In the genomic region with DNA sequence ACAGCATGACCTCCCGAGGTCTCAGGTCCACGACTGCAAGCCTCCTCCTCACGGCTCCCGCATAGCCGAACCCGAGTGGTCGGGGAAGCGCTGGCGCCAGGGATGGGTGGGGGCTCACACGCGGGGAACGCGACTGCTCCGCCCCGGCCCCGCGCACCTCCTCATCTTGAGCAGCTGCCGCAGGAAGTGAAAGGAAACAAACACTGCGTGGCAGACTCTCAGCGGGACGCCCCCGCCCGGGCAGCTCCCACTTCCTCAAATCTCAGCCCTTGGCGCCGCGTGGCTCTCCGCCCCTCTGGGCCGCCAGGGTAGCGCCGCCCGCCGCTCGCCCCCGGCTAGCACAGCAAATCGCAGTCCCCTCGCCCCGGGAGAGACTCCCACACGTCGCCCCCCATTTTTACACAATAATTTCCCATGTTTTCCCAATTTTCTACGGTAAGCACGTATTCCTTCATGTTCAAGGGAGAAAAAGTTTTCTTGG, we compare ENCODE assay signal across 8 cellular contexts. TPM values are rescaled to one million over a fixed set of nuclear protein-coding genes. Genes with fewer than 3 reads are reported as not detected.
DNase-seq lines count a peak whose midpoint lies in the region; ATAC-seq and TF ChIP-seq lines count a peak whose summit lies in the region.

A gene with protein sequence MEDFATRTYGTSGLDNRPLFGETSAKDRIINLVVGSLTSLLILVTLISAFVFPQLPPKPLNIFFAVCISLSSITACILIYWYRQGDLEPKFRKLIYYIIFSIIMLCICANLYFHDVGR (minus strand): TSS at position 188 of the 481 bp plus-strand sequence. CDS start 229 bp downstream, outside the sequence.

- dilution Hi-C loops in IMR-90 (cut with HindIII; ENCODE audit: low sequenced_read_pairs, unreplicated experiment), result no loop called here

- intact Hi-C loops in IMR-90 (cut with micrococcal nuclease), result loop anchor here (1.0 kb wide), 1 partner anchor 67 kb away; a partner anchor contains a TSS
- intact Hi-C loops in Right ventricle myocardium superior (cut with DNase I), result loop anchor here (5.0 kb wide), 1 partner anchor 67 kb away; a partner anchor contains a TSS
- intact Hi-C loops in posterior cingulate gyrus (cut with DNase I), result loop anchor here (5.0 to 10.0 kb wide), 2 partner anchors 67 to 125 kb away; a partner anchor contains a TSS

- no peaks in the 10 kb centered on the region for H3K9me3 ChIP-seq in IMR-90 (ENCODE audit: control insufficient read depth, insufficient read depth, low read length)
- H3K9me3 ChIP-seq in upper lobe of left lung, result no peaks in the 10 kb centered on the region

- no peaks in the 10 kb centered on the region for H3K9me3 Mint-ChIP-seq in activated naive CD8-positive, alpha-beta T cell treated with anti-CD3 and anti-CD28 coated beads for 36 hours

- H3K36me3 Mint-ChIP-seq in activated naive CD8-positive, alpha-beta T cell treated with anti-CD3 and anti-CD28 coated beads for 36 hours, result peaks cover 34% of the 10 kb centered on the region

- H3K27ac Mint-ChIP-seq in activated naive CD8-positive, alpha-beta T cell treated with anti-CD3 and anti-CD28 coated beads for 36 hours, result peak within 1 kb of the TSS; percentile 99

- BruUV-seq in IMR-90 (replicated peaks; lab: Mats Ljungman, UMichigan), result no TSS peak

- H3K56ac ChIP-seq in IMR-90 (ENCODE audit: extremely low read depth, insufficient read depth, low read length), result peak within 1 kb of the TSS; percentile 75

- H3K27me3 Mint-ChIP-seq in activated naive CD8-positive, alpha-beta T cell treated with anti-CD3 and anti-CD28 coated beads for 36 hours, result peaks cover 3% of the 10 kb centered on the region

- peak within 1 kb of the TSS; percentile 19 for H2AK5ac ChIP-seq in IMR-90 (ENCODE audit: low read depth, low read length)

- H3K9ac ChIP-seq in IMR-90 (ENCODE audit: low read depth, low read length), result peak within 1 kb of the TSS; percentile 77

- peaks cover 4 to 39% of the 10 kb centered on the region in 2 experiments; a peak in 3 of 4 replicates for H3K79me1 ChIP-seq in IMR-90 (ENCODE audit: low read depth in 1 of 2, low read length in 2 of 2)

- 0% methylated on average over 27 of the region's 41 CpGs; no CpG with 5 or more reads in 1 of the 2 experiments for WGBS in IMR-90 (ENCODE audit: extremely low coverage in 2 of 2, insufficient read length in 1 of 2), 2 experiments
- WGBS in upper lobe of left lung, 2 donors, result 0 to 1% methylated on average over 25 to 41 of the region's 41 CpGs

- H3K4me1 ChIP-seq in IMR-90 (ENCODE audit: control insufficient read depth, insufficient read depth, low read length) (peaks cover 6% of the 10 kb centered on the region), upper lobe of left lung (peaks cover 34 to 39% (median 37%) of the 10 kb centered on the region in 4 donors)

- H3K4me3 ChIP-seq in IMR-90 (ENCODE audit: insufficient read depth, low read depth, low read length) (peak within 1 kb of the TSS; percentile 94), upper lobe of left lung (peak within 1 kb of the TSS; percentile 59 to 98 (median 77))

- H4K91ac ChIP-seq in IMR-90 (ENCODE audit: insufficient read depth, low read depth, low read length), result peak within 1 kb of the TSS; percentile 59; the same call in 1 of the 2 replicates

- H4K8ac ChIP-seq in IMR-90 (ENCODE audit: low read depth in 2 of 2, low read length in 2 of 2), result peak within 1 kb of the TSS; percentile 69 to 80; a peak in 3 of 4 replicates

- peak within 1 kb of the TSS; percentile 93 for H3K14ac ChIP-seq in IMR-90 (replicated peaks; ENCODE audit: low read depth, low read length)

- in situ Hi-C loops in IMR-90 (cut with MboI; ENCODE audit: low sequenced_read_pairs), result no loop called here

- H3K36me3 ChIP-seq in IMR-90 (ENCODE audit: control insufficient read depth, insufficient read depth, low read length) (peaks cover 4% of the 10 kb centered on the region; the same call in 1 of the 2 replicates), upper lobe of left lung (no peaks in the 10 kb centered on the region)

- peak within 1 kb of the TSS; percentile 99 for H3K4me3 Mint-ChIP-seq in activated naive CD8-positive, alpha-beta T cell treated with anti-CD3 and anti-CD28 coated beads for 36 hours

- H3K18ac ChIP-seq in IMR-90 (ENCODE audit: low read depth, low read length), result peak within 1 kb of the TSS; percentile 62

- POLR2A ChIA-PET in IMR-90 (lab: Charles Lee; ENCODE audit: unreplicated experiment), result interaction anchor here (0.6 kb wide), 1 partner anchor 66 kb away, joined by 3 read pairs; no protein-coding TSS in a partner anchor

- H3K9me1 ChIP-seq in IMR-90 (ENCODE audit: insufficient read depth, low read length), result peaks cover 10% of the 10 kb centered on the region

- H4K5ac ChIP-seq in IMR-90 (ENCODE audit: low read depth, low read length), result peak within 1 kb of the TSS; percentile 64

- DNase-seq in EL, result peak; percentile 78
- DNase-seq in IMR-90, result peak; percentile 68
- peak; percentile 92 for DNase-seq in SKM-1 treated with dmso at 0.1 percent for 144 hours (lab: John Stamatoyannopoulos, UW; ENCODE audit: unreplicated experiment)
- peak; percentile 88 for DNase-seq in activated naive CD8-positive, alpha-beta T cell treated with anti-CD3 and anti-CD28 coated beads for 36 hours
- peak; percentile 91 for DNase-seq in Right ventricle myocardium superior
- DNase-seq in posterior cingulate gyrus, result peak; percentile 32 to 93 (median 60)
- DNase-seq in upper lobe of left lung, result peak; percentile 89 to 95

- no peak for TF ChIP-seq RAD21 in IMR-90 (IDR thresholded peaks at IDR 0.05; ENCODE audit: low read length)

- H4K20me1 ChIP-seq in IMR-90 (ENCODE audit: insufficient read depth, low read length), result no peaks in the 10 kb centered on the region

- TF ChIP-seq CTCF in IMR-90 (conservative IDR thresholded peaks at IDR 0.05; ENCODE audit: low read depth, low read length), result peak; percentile 17; the same call in 1 of the 2 replicates
- TF ChIP-seq CTCF in upper lobe of left lung (IDR thresholded peaks at IDR 0.05), result peak in 2 of 6 experiments; percentile 32 to 42

- H3K27me3 ChIP-seq in IMR-90 (ENCODE audit: control insufficient read depth, insufficient read depth, low read length) (no peaks in the 10 kb centered on the region), upper lobe of left lung (no peaks in the 10 kb centered on the region)

- peak within 1 kb of the TSS; percentile 96 for H2AFZ ChIP-seq in IMR-90 (replicated peaks; ENCODE audit: low read length, poor library complexity)

- ATAC-seq in GM21528 (IDR thresholded peaks at IDR 0.05; ENCODE audit: low FRiP score, unreplicated experiment) (peak; percentile 55), IMR-90 (ENCODE audit: low read depth) (peak; percentile 75), Right ventricle myocardium superior (ENCODE audit: poor library complexity) (peak; percentile 93), upper lobe of left lung (ENCODE audit: low FRiP score in 2 of 2) (peak; percentile 92 to 95)

- H2BK20ac ChIP-seq in IMR-90 (ENCODE audit: low read depth, low read length), result no peak within 1 kb of the TSS

- H3K4me1 Mint-ChIP-seq in activated naive CD8-positive, alpha-beta T cell treated with anti-CD3 and anti-CD28 coated beads for 36 hours, result peaks cover 28% of the 10 kb centered on the region

- H3K23ac ChIP-seq in IMR-90 (ENCODE audit: low read depth, low read length), result peak within 1 kb of the TSS; percentile 94

- H3K27ac ChIP-seq in IMR-90 (ENCODE audit: insufficient read depth, low read length) (peak within 1 kb of the TSS; percentile 54), upper lobe of left lung (peak within 1 kb of the TSS; percentile 88 to 95 (median 92))

- peak within 1 kb of the TSS; percentile 79 for H3K4ac ChIP-seq in IMR-90 (ENCODE audit: low read depth, low read length)

- H3K4me2 ChIP-seq in IMR-90 (ENCODE audit: low read depth, low read length), result peak within 1 kb of the TSS; percentile 92

- 0 out of 3 replicates have a peak within 1 kb of the TSS, but pooled peaks have one; percentile 9 for H2BK15ac ChIP-seq in IMR-90 (ENCODE audit: low read depth, low read length)

- TF ChIP-seq EP300 in upper lobe of left lung (IDR thresholded peaks at IDR 0.05), result peak in 1 of 4 donors; percentile 63

- peak within 1 kb of the TSS; percentile 85 for H2AK9ac ChIP-seq in IMR-90 (replicated peaks; ENCODE audit: low read depth, low read length, poor library complexity)

- H2BK5ac ChIP-seq in IMR-90 (ENCODE audit: low read depth, low read length, poor library complexity, severe bottlenecking), result peak within 1 kb of the TSS; percentile 44

- TF ChIP-seq POLR2A in IMR-90 (IDR thresholded peaks at IDR 0.05; ENCODE audit: low read depth, low read length) (peak; percentile 68; the same call in 1 of the 2 replicates), upper lobe of left lung (IDR thresholded peaks at IDR 0.05) (peak; percentile 15 to 86 (median 62))

- CTCF ChIA-PET in IMR-90 (lab: Yijun Ruan, JAX), result no interaction called here

- H2BK120ac ChIP-seq in IMR-90 (ENCODE audit: low read depth, low read length), result peak within 1 kb of the TSS; percentile 60

TF ChIP-seq in IMR-90, 13 proteins besides CTCF, POLR2A, EP300 and RAD21:
- peak; percentile 84 for TF ChIP-seq MXI1 (IDR thresholded peaks at IDR 0.05; ENCODE audit: borderline replicate concordance, low read depth, low read length)
- peak; percentile 27 for TF ChIP-seq MAZ (IDR thresholded peaks at IDR 0.05; ENCODE audit: borderline replicate concordance, low read depth, low read length)
- no peak for TF ChIP-seq CHD1 (IDR thresholded peaks at IDR 0.05; ENCODE audit: low read depth, low read length)
- TF ChIP-seq, protein P1, sequence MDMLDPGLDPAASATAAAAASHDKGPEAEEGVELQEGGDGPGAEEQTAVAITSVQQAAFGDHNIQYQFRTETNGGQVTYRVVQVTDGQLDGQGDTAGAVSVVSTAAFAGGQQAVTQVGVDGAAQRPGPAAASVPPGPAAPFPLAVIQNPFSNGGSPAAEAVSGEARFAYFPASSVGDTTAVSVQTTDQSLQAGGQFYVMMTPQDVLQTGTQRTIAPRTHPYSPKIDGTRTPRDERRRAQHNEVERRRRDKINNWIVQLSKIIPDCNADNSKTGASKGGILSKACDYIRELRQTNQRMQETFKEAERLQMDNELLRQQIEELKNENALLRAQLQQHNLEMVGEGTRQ (IDR thresholded peaks at IDR 0.05; ENCODE audit: low read depth, low read length), result no peak

RNA-seq across cellular contexts. Expression of the gene that starts here (rescaled TPM):
- total RNA-seq in IMR-90 (2012; rRNA removed) (28.7 and 40.0 TPM in 2 replicates), Right ventricle myocardium superior (4.8 TPM), upper lobe of left lung (100 to 1,000 TPM in 2 of 6 donors, 10 to 100 TPM in 4; 75.9 to 178 (median 99.1) TPM)
- polyA plus RNA-seq in IMR-90 (2012; rRNA removed), result 26.3 and 31.1 TPM in 2 replicates
- polyA plus RNA-seq in IMR-90 (2012; cell fraction: cytosol; rRNA removed), result 18.9 and 24.5 TPM in 2 replicates
- polyA plus RNA-seq in IMR-90 (2012; cell fraction: nucleus; rRNA removed; ENCODE audit: low replicate concordance), result 12.9 and 56.2 TPM in 2 replicates
- 10 to 100 TPM; 86.3 to 94.9 TPM for total RNA-seq in activated naive CD8-positive, alpha-beta T cell treated with anti-CD3 and anti-CD28 coated beads for 36 hours

Comparison
In these comparisons a context has a peak if more than half of its experiments do, and no peak if none do; other contexts are left out.
1. Peak in every context shown above with its lines: DNase-seq, ATAC-seq, H3K4me3 ChIP-seq and H3K27ac ChIP-seq.